In the genomic region with DNA sequence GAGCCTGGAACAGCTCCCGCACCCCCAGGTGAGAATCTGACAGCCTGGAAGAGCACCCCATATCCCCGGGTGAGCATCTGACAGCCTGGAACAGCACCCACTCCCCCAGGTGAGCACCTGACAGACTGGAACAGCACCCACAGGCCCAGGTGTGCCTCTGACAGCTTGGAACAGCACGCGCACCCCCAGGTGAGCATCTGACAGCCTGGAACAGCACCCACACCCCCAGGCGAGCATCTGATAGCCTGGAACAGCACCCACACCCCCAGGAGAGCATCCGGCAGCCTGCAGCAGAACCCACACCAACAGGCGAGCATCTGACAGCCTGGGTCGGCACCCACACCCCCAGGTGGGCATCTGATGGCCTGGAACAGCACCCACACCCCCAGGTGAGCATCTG, we compare ENCODE assay signal across 1 cellular context. TPM values are rescaled to one million over a fixed set of nuclear protein-coding genes. Genes with fewer than 3 reads are reported as not detected.
"Had no signal": no experiment of that assay in that cellular context is flagged by ENCODE, and none has a peak within 500 bp of the region (broad histone marks: within the 10 kb centered on the region; RNA-seq: fewer than 3 reads in every experiment).

No MANE protein-coding gene starts in this region.

RNA-seq across cellular contexts. Expression of gene MMEL1, which starts 27.0 kb away (rescaled TPM):
- total RNA-seq: body of pancreas had no signal
